ENCODE assay signal across 8 cellular contexts in the genomic region with DNA sequence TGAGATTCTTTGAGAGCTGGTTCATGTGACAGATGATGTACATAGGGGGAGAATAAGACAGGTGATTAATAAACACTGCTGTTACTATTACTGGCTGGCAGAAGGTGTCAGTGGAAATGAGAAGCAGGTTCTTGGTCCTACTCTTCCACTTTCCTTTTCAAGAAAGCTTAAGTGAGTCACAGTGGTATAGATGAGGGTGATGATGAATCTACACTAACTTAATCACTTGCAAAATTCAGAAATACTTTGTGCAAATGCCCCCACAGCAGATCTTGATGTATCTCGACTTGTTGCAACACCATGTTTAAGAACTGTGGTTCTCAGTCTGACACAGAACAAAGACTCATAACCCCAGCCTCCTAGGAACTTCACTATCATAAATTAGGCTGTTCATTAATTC. TPM values are rescaled to one million over a fixed set of nuclear protein-coding genes. Genes with fewer than 3 reads are reported as not detected.
DNase-seq lines count a peak whose midpoint lies in the region; ATAC-seq and TF ChIP-seq lines count a peak whose summit lies in the region.

No MANE protein-coding gene starts in this region.

- no peaks in the 10 kb centered on the region for H3K36me3 Mint-ChIP-seq in effector memory CD8-positive, alpha-beta T cell (ENCODE audit: insufficient read depth)
- H3K36me3 Mint-ChIP-seq in WTC11: peaks cover 9% of the 10 kb centered on the region

- no peaks in the 10 kb centered on the region for H3K27me3 Mint-ChIP-seq in effector memory CD8-positive, alpha-beta T cell
- H3K27me3 Mint-ChIP-seq in WTC11 (ENCODE audit: low read depth): no peaks in the 10 kb centered on the region

- peak overlapping the region; percentile 68 to 73 for H3K4me3 Mint-ChIP-seq in effector memory CD8-positive, alpha-beta T cell
- no peak overlapping the region for H3K4me3 Mint-ChIP-seq in WTC11

- no peak for TF ChIP-seq CTCF in WTC11 (IDR thresholded peaks at IDR 0.05)

- CTCF ChIA-PET in WTC11 (lab: Charles Lee): interaction anchor here (1.2 to 2.1 kb wide), 2 partner anchors 10 to 100 kb away, joined by 5 to 13 read pairs; no protein-coding TSS in a partner anchor

- POLR2A ChIA-PET in WTC11 (lab: Charles Lee): no interaction called here

- peaks cover 52% of the 10 kb centered on the region in 2 donors for H3K4me1 Mint-ChIP-seq in effector memory CD8-positive, alpha-beta T cell (ENCODE audit: low read depth in 2 of 2)
- H3K4me1 Mint-ChIP-seq in WTC11: peaks cover 50% of the 10 kb centered on the region

- no peaks in the 10 kb centered on the region for H3K9me3 Mint-ChIP-seq in effector memory CD8-positive, alpha-beta T cell
- peaks cover 13% of the 10 kb centered on the region for H3K9me3 Mint-ChIP-seq in WTC11

- no peak for DNase-seq in effector memory CD8-positive, alpha-beta T cell
- DNase-seq in GDM1 (lab: John Stamatoyannopoulos, UW): no peak
- no peak for DNase-seq in NCI-H187 (lab: John Stamatoyannopoulos, UW)
- no peak for DNase-seq in NCI-H82 (lab: John Stamatoyannopoulos, UW)
- no peak for DNase-seq in WTC11 (ENCODE audit: low spot score)

- ATAC-seq in GM18498 (IDR thresholded peaks at IDR 0.05; ENCODE audit: unreplicated experiment) (peak; percentile 82), GM21526 (IDR thresholded peaks at IDR 0.05; ENCODE audit: low FRiP score, unreplicated experiment) (peak; percentile 64), HG03558 (IDR thresholded peaks at IDR 0.05; ENCODE audit: extremely low read depth, unreplicated experiment) (peak; percentile 62), WTC11 (no peak)
- ATAC-seq in effector memory CD8-positive, alpha-beta T cell (replicated peaks): peak; percentile 76

- peak overlapping the region; percentile 50 to 72 for H3K27ac Mint-ChIP-seq in effector memory CD8-positive, alpha-beta T cell
- no peak overlapping the region for H3K27ac Mint-ChIP-seq in WTC11

TF ChIP-seq in WTC11, 78 proteins besides CTCF, POLR2A, EP300 and RAD21:
- TF ChIP-seq ZNF396 (CRISPR knock-in tag; IDR thresholded peaks at IDR 0.05; ENCODE audit: borderline replicate concordance) (no peak), TCF7 (CRISPR knock-in tag; IDR thresholded peaks at IDR 0.05; ENCODE audit: low read depth) (no peak), ZNF423 (CRISPR knock-in tag; IDR thresholded peaks at IDR 0.05) (no peak), ZNF263 (CRISPR knock-in tag; IDR thresholded peaks at IDR 0.05; ENCODE audit: low read depth) (no peak), GRHL2 (CRISPR knock-in tag; IDR thresholded peaks at IDR 0.05; ENCODE audit: insufficient replicate concordance, severe bottlenecking) (no peak)
- TF ChIP-seq, protein P1, sequence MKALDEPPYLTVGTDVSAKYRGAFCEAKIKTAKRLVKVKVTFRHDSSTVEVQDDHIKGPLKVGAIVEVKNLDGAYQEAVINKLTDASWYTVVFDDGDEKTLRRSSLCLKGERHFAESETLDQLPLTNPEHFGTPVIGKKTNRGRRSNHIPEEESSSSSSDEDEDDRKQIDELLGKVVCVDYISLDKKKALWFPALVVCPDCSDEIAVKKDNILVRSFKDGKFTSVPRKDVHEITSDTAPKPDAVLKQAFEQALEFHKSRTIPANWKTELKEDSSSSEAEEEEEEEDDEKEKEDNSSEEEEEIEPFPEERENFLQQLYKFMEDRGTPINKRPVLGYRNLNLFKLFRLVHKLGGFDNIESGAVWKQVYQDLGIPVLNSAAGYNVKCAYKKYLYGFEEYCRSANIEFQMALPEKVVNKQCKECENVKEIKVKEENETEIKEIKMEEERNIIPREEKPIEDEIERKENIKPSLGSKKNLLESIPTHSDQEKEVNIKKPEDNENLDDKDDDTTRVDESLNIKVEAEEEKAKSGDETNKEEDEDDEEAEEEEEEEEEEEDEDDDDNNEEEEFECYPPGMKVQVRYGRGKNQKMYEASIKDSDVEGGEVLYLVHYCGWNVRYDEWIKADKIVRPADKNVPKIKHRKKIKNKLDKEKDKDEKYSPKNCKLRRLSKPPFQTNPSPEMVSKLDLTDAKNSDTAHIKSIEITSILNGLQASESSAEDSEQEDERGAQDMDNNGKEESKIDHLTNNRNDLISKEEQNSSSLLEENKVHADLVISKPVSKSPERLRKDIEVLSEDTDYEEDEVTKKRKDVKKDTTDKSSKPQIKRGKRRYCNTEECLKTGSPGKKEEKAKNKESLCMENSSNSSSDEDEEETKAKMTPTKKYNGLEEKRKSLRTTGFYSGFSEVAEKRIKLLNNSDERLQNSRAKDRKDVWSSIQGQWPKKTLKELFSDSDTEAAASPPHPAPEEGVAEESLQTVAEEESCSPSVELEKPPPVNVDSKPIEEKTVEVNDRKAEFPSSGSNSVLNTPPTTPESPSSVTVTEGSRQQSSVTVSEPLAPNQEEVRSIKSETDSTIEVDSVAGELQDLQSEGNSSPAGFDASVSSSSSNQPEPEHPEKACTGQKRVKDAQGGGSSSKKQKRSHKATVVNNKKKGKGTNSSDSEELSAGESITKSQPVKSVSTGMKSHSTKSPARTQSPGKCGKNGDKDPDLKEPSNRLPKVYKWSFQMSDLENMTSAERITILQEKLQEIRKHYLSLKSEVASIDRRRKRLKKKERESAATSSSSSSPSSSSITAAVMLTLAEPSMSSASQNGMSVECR (CRISPR knock-in tag; IDR thresholded peaks at IDR 0.05; ENCODE audit: borderline replicate concordance): no peak
- TF ChIP-seq, protein P2, sequence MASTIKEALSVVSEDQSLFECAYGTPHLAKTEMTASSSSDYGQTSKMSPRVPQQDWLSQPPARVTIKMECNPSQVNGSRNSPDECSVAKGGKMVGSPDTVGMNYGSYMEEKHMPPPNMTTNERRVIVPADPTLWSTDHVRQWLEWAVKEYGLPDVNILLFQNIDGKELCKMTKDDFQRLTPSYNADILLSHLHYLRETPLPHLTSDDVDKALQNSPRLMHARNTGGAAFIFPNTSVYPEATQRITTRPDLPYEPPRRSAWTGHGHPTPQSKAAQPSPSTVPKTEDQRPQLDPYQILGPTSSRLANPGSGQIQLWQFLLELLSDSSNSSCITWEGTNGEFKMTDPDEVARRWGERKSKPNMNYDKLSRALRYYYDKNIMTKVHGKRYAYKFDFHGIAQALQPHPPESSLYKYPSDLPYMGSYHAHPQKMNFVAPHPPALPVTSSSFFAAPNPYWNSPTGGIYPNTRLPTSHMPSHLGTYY (CRISPR knock-in tag; IDR thresholded peaks at IDR 0.05): no peak
- TF ChIP-seq, protein P3, sequence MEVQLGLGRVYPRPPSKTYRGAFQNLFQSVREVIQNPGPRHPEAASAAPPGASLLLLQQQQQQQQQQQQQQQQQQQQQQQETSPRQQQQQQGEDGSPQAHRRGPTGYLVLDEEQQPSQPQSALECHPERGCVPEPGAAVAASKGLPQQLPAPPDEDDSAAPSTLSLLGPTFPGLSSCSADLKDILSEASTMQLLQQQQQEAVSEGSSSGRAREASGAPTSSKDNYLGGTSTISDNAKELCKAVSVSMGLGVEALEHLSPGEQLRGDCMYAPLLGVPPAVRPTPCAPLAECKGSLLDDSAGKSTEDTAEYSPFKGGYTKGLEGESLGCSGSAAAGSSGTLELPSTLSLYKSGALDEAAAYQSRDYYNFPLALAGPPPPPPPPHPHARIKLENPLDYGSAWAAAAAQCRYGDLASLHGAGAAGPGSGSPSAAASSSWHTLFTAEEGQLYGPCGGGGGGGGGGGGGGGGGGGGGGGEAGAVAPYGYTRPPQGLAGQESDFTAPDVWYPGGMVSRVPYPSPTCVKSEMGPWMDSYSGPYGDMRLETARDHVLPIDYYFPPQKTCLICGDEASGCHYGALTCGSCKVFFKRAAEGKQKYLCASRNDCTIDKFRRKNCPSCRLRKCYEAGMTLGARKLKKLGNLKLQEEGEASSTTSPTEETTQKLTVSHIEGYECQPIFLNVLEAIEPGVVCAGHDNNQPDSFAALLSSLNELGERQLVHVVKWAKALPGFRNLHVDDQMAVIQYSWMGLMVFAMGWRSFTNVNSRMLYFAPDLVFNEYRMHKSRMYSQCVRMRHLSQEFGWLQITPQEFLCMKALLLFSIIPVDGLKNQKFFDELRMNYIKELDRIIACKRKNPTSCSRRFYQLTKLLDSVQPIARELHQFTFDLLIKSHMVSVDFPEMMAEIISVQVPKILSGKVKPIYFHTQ (CRISPR knock-in tag; IDR thresholded peaks at IDR 0.05): no peak
TF ChIP-seq in WTC11: peak in this region for 0.

RNA-seq across cellular contexts. Expression of a gene that starts 35.9 kb away (rescaled TPM):
- 43.6 to 52.4 TPM (median 47.7 TPM) in 3 replicates for total RNA-seq in WTC11 (2021)
